1 cellular context compared by ENCODE assay signal in the genomic region with DNA sequence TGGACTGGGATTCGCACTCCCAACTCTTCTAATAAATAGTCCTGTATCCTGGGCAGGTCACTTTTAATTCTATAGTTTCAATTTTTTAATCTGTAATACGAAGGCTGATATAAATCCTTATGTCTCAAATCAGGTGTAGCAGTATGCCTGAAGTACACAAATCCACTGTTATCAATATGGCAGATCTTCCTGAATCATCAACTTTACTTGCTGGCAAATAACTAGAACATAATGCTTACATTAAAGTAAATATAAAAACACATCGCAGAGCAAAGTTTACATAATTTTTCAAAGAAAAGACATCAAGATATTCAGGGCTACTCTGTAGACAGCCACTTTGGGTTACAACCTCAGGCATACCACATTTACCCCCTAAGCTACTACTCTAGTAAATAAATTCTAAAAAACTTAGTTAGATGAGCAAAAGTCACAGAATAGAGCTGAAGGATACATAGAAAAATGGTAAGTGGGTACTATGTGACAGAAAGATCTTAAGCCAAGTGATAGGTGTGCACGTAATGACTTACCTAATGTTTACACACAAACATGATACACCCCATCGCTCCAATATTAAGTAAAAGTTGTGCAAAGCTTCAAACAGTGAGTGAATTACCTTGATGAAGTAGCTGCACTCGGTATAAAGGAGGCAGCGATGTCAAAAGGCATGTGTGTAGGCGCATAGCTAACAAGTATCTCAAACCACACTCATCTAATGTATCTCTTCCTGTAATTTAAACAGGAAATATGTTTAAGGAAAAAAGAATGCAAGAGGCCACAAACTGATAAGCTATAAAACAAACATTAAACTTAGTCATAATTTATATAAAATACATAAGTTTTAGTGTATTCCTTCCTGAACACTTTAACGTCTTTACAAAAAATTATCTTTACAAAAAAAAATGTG.
TF ChIP-seq lines count a peak whose summit lies in the region.

No MANE protein-coding gene starts in this region.

TF ChIP-seq in SK-N-SH treated with all-trans-retinoic acid at 6 μM for 48 hours, 23 proteins besides CTCF, POLR2A, EP300 and RAD21 (continued from another document):
- TF ChIP-seq, protein P1, sequence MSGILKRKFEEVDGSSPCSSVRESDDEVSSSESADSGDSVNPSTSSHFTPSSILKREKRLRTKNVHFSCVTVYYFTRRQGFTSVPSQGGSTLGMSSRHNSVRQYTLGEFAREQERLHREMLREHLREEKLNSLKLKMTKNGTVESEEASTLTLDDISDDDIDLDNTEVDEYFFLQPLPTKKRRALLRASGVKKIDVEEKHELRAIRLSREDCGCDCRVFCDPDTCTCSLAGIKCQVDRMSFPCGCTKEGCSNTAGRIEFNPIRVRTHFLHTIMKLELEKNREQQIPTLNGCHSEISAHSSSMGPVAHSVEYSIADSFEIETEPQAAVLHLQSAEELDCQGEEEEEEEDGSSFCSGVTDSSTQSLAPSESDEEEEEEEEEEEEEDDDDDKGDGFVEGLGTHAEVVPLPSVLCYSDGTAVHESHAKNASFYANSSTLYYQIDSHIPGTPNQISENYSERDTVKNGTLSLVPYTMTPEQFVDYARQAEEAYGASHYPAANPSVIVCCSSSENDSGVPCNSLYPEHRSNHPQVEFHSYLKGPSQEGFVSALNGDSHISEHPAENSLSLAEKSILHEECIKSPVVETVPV (CRISPR knock-in tag; IDR thresholded peaks at IDR 0.05) = no peak
- no peak for TF ChIP-seq TSHZ2 (CRISPR knock-in tag; IDR thresholded peaks at IDR 0.05)
- TF ChIP-seq PPARA (CRISPR knock-in tag; IDR thresholded peaks at IDR 0.05; ENCODE audit: borderline replicate concordance) = no peak
